In the genomic region with DNA sequence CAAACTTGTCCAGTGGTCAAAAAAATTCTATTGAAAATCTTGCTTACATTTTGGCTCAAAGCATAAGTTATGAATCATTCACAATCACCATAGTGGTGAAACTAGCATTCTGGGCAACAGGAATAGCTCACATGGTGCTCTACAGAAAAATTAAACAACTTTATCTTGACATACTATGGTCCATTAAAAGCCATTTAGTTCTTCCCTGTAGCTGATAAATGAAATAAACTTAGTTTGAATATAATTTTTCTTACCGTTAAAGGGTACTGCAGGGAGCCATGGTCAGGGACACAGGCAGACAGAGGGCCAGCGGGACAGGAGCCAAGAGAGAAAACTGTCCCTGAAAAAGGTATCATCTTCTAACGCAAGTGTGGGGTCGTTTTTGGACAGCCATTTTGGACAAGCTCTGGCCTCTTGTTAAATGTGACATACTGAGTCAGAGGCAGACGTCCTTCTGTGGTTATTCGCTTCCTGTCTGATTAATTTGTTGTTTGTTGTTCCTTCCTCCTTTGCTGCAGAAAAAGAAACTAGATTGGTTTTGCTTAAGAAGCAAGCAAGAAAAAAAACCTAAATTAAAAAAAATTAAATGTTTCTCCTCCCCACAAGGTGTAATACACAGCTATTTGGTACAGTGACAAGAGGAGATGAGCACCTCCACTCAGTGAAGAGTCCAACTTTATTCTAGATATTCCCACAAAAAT, we compare ENCODE assay signal across 1 cellular context.
TF ChIP-seq lines count a peak whose summit lies in the region.

A gene with protein sequence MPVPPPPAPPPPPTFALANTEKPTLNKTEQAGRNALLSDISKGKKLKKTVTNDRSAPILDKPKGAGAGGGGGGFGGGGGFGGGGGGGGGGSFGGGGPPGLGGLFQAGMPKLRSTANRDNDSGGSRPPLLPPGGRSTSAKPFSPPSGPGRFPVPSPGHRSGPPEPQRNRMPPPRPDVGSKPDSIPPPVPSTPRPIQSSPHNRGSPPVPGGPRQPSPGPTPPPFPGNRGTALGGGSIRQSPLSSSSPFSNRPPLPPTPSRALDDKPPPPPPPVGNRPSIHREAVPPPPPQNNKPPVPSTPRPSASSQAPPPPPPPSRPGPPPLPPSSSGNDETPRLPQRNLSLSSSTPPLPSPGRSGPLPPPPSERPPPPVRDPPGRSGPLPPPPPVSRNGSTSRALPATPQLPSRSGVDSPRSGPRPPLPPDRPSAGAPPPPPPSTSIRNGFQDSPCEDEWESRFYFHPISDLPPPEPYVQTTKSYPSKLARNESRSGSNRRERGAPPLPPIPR (minus strand): TSS at position 458 of the 701 bp plus-strand sequence. CDS start 12,231 bp downstream, outside the sequence.

TF ChIP-seq in GM12878, 131 proteins besides CTCF, POLR2A, EP300 and RAD21 (continues in another document):
- TF ChIP-seq FOXM1 (IDR thresholded peaks at IDR 0.05; ENCODE audit: low read depth, low read length) (no peak), RCOR1 (conservative IDR thresholded peaks at IDR 0.05; ENCODE audit: low read depth, low read length) (no peak), IKZF2 (IDR thresholded peaks at IDR 0.05) (peak in 1 of 2 experiments; percentile 68; a peak in 3 of 4 replicates), POLR2AphosphoS2 (IDR thresholded peaks at IDR 0.05; ENCODE audit: low read depth, low read length) (peak; percentile 49), SMC3 (IDR thresholded peaks at IDR 0.05; ENCODE audit: borderline replicate concordance, low read length) (no peak; the same call in 1 of the 2 replicates), HDAC2 (IDR thresholded peaks at IDR 0.05) (no peak; the same call in 1 of the 2 replicates), RFX5 (IDR thresholded peaks at IDR 0.05; ENCODE audit: low read depth, low read length) (no peak), PAX8 (IDR thresholded peaks at IDR 0.05) (0 out of 2 replicates have a peak, but pooled peaks have one; percentile 57), TCF12 (IDR thresholded peaks at IDR 0.05; ENCODE audit: low read depth, low read length) (0 out of 2 replicates have a peak, but pooled peaks have one; percentile 24), NFXL1 (IDR thresholded peaks at IDR 0.05; ENCODE audit: borderline replicate concordance) (no peak), SREBF1 (IDR thresholded peaks at IDR 0.05; ENCODE audit: low read length) (no peak), SIN3A (IDR thresholded peaks at IDR 0.05; ENCODE audit: low read depth, low read length) (0 out of 2 replicates have a peak, but pooled peaks have one; percentile 64), SUPT20H (IDR thresholded peaks at IDR 0.05; ENCODE audit: borderline replicate concordance, control insufficient read depth, low read depth, low read length) (no peak), CBFB (IDR thresholded peaks at IDR 0.05; ENCODE audit: low read depth) (peak; percentile 91), SREBF2 (IDR thresholded peaks at IDR 0.05; ENCODE audit: low read length) (no peak), SUZ12 (IDR thresholded peaks at IDR 0.05; ENCODE audit: unreplicated experiment) (no peak), YBX1 (IDR thresholded peaks at IDR 0.05) (no peak), MXI1 (IDR thresholded peaks at IDR 0.05; ENCODE audit: low read depth, low read length) (peak; percentile 63; the same call in 1 of the 2 replicates), IKZF1 (conservative IDR thresholded peaks at IDR 0.05) (peak; percentile 65), BMI1 (IDR thresholded peaks at IDR 0.05; ENCODE audit: borderline replicate concordance) (no peak), HCFC1 (IDR thresholded peaks at IDR 0.05; ENCODE audit: low read length) (no peak), IRF4 (IDR thresholded peaks at IDR 0.05; ENCODE audit: low read depth, low read length) (0 out of 2 replicates have a peak, but pooled peaks have one; percentile 32), ETV6 (conservative IDR thresholded peaks at IDR 0.05 in 1 of 2, IDR thresholded peaks at IDR 0.05 in 1 of 2; ENCODE audit: borderline replicate concordance in 1 of 2, low read depth in 1 of 2) (peak in 1 of 2 experiments; percentile 94; a peak in 2 of 4 replicates), POU2F2 (IDR thresholded peaks at IDR 0.05; ENCODE audit: borderline replicate concordance, low read depth, low read length) (peak; percentile 82; the same call in 2 of the 3 replicates), PML (IDR thresholded peaks at IDR 0.05; ENCODE audit: low read length) (peak; percentile 91), WRNIP1 (IDR thresholded peaks at IDR 0.05; ENCODE audit: borderline replicate concordance, low read depth, low read length) (no peak; the same call in 1 of the 2 replicates), SMARCA5 (IDR thresholded peaks at IDR 0.05) (no peak), DPF2 (IDR thresholded peaks at IDR 0.05) (peak; percentile 61; the same call in 1 of the 2 replicates), TCF3 (IDR thresholded peaks at IDR 0.05; ENCODE audit: borderline replicate concordance, insufficient read depth, low read depth, low read length) (no peak), KLF5 (IDR thresholded peaks at IDR 0.05; ENCODE audit: partially characterized antibody) (no peak), RELA (IDR thresholded peaks at IDR 0.05; ENCODE audit: borderline replicate concordance, partially characterized antibody) (no peak), BHLHE40 (IDR thresholded peaks at IDR 0.05; ENCODE audit: borderline replicate concordance in 1 of 2, low read depth in 2 of 2, low read length in 1 of 2) (peak in 1 of 2 experiments; percentile 56; a peak in 1 of 4 replicates), CBX5 (IDR thresholded peaks at IDR 0.05; ENCODE audit: low read depth) (no peak), SMAD5 (IDR thresholded peaks at IDR 0.05; ENCODE audit: low read depth) (0 out of 2 replicates have a peak, but pooled peaks have one; percentile 33), MYC (IDR thresholded peaks at IDR 0.05; ENCODE audit: insufficient read depth, insufficient read length, insufficient replicate concordance, low read length, severe bottlenecking) (no peak), EGR1 (IDR thresholded peaks at IDR 0.05; ENCODE audit: borderline replicate concordance in 1 of 2, low read depth in 2 of 2, low read length in 2 of 2) (no peak), ELK1 (IDR thresholded peaks at IDR 0.05; ENCODE audit: low read depth, low read length) (no peak), MTA3 (IDR thresholded peaks at IDR 0.05; ENCODE audit: borderline replicate concordance, low read length) (peak; percentile 57; the same call in 1 of the 2 replicates), BCL11A (IDR thresholded peaks at IDR 0.05; ENCODE audit: low read depth, low read length) (peak; percentile 41; the same call in 1 of the 2 replicates), RELB (IDR thresholded peaks at IDR 0.05; ENCODE audit: low read depth) (peak; percentile 36; the same call in 1 of the 2 replicates), HDAC6 (IDR thresholded peaks at IDR 0.05; ENCODE audit: unreplicated experiment) (no peak), JUNB (IDR thresholded peaks at IDR 0.05) (peak; percentile 78), ZZZ3 (IDR thresholded peaks at IDR 0.05; ENCODE audit: control insufficient read depth, insufficient read length, low read depth) (no peak), MYB (IDR thresholded peaks at IDR 0.05; ENCODE audit: borderline replicate concordance, low read depth, low read length) (no peak), EZH2 (IDR thresholded peaks at IDR 0.05; ENCODE audit: borderline replicate concordance, control insufficient read depth, low read depth, low read length) (no peak), NBN (IDR thresholded peaks at IDR 0.05) (peak; percentile 21; the same call in 1 of the 2 replicates), ZNF274 (IDR thresholded peaks at IDR 0.05; ENCODE audit: insufficient read depth, insufficient read length) (no peak)
- TF ChIP-seq, protein P1, sequence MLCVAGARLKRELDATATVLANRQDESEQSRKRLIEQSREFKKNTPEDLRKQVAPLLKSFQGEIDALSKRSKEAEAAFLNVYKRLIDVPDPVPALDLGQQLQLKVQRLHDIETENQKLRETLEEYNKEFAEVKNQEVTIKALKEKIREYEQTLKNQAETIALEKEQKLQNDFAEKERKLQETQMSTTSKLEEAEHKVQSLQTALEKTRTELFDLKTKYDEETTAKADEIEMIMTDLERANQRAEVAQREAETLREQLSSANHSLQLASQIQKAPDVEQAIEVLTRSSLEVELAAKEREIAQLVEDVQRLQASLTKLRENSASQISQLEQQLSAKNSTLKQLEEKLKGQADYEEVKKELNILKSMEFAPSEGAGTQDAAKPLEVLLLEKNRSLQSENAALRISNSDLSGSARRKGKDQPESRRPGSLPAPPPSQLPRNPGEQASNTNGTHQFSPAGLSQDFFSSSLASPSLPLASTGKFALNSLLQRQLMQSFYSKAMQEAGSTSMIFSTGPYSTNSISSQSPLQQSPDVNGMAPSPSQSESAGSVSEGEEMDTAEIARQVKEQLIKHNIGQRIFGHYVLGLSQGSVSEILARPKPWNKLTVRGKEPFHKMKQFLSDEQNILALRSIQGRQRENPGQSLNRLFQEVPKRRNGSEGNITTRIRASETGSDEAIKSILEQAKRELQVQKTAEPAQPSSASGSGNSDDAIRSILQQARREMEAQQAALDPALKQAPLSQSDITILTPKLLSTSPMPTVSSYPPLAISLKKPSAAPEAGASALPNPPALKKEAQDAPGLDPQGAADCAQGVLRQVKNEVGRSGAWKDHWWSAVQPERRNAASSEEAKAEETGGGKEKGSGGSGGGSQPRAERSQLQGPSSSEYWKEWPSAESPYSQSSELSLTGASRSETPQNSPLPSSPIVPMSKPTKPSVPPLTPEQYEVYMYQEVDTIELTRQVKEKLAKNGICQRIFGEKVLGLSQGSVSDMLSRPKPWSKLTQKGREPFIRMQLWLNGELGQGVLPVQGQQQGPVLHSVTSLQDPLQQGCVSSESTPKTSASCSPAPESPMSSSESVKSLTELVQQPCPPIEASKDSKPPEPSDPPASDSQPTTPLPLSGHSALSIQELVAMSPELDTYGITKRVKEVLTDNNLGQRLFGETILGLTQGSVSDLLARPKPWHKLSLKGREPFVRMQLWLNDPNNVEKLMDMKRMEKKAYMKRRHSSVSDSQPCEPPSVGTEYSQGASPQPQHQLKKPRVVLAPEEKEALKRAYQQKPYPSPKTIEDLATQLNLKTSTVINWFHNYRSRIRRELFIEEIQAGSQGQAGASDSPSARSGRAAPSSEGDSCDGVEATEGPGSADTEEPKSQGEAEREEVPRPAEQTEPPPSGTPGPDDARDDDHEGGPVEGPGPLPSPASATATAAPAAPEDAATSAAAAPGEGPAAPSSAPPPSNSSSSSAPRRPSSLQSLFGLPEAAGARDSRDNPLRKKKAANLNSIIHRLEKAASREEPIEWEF (IDR thresholded peaks at IDR 0.05; ENCODE audit: insufficient replicate concordance, low read depth, low read length), result no peak
- TF ChIP-seq, protein P2, sequence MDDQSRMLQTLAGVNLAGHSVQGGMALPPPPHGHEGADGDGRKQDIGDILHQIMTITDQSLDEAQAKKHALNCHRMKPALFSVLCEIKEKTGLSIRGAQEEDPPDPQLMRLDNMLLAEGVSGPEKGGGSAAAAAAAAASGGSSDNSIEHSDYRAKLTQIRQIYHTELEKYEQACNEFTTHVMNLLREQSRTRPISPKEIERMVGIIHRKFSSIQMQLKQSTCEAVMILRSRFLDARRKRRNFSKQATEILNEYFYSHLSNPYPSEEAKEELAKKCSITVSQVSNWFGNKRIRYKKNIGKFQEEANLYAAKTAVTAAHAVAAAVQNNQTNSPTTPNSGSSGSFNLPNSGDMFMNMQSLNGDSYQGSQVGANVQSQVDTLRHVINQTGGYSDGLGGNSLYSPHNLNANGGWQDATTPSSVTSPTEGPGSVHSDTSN (IDR thresholded peaks at IDR 0.05; ENCODE audit: insufficient replicate concordance, low read depth, low read length), result peak; percentile 32
- TF ChIP-seq, protein P3, sequence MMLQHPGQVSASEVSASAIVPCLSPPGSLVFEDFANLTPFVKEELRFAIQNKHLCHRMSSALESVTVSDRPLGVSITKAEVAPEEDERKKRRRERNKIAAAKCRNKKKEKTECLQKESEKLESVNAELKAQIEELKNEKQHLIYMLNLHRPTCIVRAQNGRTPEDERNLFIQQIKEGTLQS (IDR thresholded peaks at IDR 0.05; ENCODE audit: borderline replicate concordance, extremely low read depth, low read depth, low read length), result no peak
- TF ChIP-seq, protein P4, sequence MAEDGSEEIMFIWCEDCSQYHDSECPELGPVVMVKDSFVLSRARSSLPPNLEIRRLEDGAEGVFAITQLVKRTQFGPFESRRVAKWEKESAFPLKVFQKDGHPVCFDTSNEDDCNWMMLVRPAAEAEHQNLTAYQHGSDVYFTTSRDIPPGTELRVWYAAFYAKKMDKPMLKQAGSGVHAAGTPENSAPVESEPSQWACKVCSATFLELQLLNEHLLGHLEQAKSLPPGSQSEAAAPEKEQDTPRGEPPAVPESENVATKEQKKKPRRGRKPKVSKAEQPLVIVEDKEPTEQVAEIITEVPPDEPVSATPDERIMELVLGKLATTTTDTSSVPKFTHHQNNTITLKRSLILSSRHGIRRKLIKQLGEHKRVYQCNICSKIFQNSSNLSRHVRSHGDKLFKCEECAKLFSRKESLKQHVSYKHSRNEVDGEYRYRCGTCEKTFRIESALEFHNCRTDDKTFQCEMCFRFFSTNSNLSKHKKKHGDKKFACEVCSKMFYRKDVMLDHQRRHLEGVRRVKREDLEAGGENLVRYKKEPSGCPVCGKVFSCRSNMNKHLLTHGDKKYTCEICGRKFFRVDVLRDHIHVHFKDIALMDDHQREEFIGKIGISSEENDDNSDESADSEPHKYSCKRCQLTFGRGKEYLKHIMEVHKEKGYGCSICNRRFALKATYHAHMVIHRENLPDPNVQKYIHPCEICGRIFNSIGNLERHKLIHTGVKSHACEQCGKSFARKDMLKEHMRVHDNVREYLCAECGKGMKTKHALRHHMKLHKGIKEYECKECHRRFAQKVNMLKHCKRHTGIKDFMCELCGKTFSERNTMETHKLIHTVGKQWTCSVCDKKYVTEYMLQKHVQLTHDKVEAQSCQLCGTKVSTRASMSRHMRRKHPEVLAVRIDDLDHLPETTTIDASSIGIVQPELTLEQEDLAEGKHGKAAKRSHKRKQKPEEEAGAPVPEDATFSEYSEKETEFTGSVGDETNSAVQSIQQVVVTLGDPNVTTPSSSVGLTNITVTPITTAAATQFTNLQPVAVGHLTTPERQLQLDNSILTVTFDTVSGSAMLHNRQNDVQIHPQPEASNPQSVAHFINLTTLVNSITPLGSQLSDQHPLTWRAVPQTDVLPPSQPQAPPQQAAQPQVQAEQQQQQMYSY (CRISPR knock-in tag; IDR thresholded peaks at IDR 0.05), result no peak
